ENCODE assay signal across 10 cellular contexts in genomic region chr11:68028802-68029475, GRCh38. TPM values are rescaled to one million over a fixed set of nuclear protein-coding genes. Genes with fewer than 3 reads are reported as not detected.
DNase-seq lines count a peak whose midpoint lies in the region; ATAC-seq and TF ChIP-seq lines count a peak whose summit lies in the region.
"Had no signal": no experiment of that assay in that cellular context is flagged by ENCODE, and none has a peak within 500 bp of the region (broad histone marks: within the 10 kb centered on the region; RNA-seq: fewer than 3 reads in every experiment).

No MANE protein-coding gene starts in this region.

- peaks cover 20% of the 10 kb centered on the region for H3K36me3 Mint-ChIP-seq in neural progenitor cell

- in situ Hi-C loops in brain microvascular endothelial cell (cut with HindIII; ENCODE audit: low pct_ligation_motif_present, low sequenced_read_pairs): no loop called here

- peak overlapping the region; percentile 97 for H3K4me3 Mint-ChIP-seq in neural progenitor cell

- H3K9me3 Mint-ChIP-seq in neural progenitor cell: peaks cover 6% of the 10 kb centered on the region

- ATAC-seq in GM19455 (IDR thresholded peaks at IDR 0.05; ENCODE audit: unreplicated experiment): no peak

- H3K36me3 ChIP-seq in MM.1S (replicated peaks; ENCODE audit: insufficient read depth, low read length): 0 out of 2 replicates have a peak, but pooled peaks cover 2% of the 10 kb centered on the region
- H3K36me3 ChIP-seq in brain microvascular endothelial cell (replicated peaks): peaks cover 9% of the 10 kb centered on the region
- no peaks in the 10 kb centered on the region for H3K36me3 ChIP-seq in neural progenitor cell

- no peaks in the 10 kb centered on the region for H3F3A ChIP-seq in MM.1S (ENCODE audit: insufficient read depth, low read length)
- H3F3A ChIP-seq in neural progenitor cell (ENCODE audit: low read depth): peaks cover 6% of the 10 kb centered on the region

- peaks cover 50% of the 10 kb centered on the region for H3K79me2 ChIP-seq in MM.1S (ENCODE audit: low read length)
- peaks cover 36% of the 10 kb centered on the region for H3K79me2 ChIP-seq in neural progenitor cell (ENCODE audit: low read depth)

- no peaks in the 10 kb centered on the region for H3K9me2 ChIP-seq in MM.1S (replicated peaks; ENCODE audit: insufficient read depth, low read length)

- H3K4me1 Mint-ChIP-seq in neural progenitor cell: peaks cover 24% of the 10 kb centered on the region

- TF ChIP-seq CTCF in MM.1S (IDR thresholded peaks at IDR 0.05; ENCODE audit: low read length): no peak
- no peak for TF ChIP-seq CTCF in brain microvascular endothelial cell (IDR thresholded peaks at IDR 0.05; ENCODE audit: low read depth, low read length, missing control alignments)
- TF ChIP-seq CTCF in neural progenitor cell (IDR thresholded peaks at IDR 0.05): no peak

- DNase-seq in ELR (ENCODE audit: low read depth) (peak; percentile 65), MM.1S (no peak), brain microvascular endothelial cell (no peak), neural progenitor cell (ENCODE audit: low spot score) (no peak), putamen (ENCODE audit: low spot score) (no peak), DMS53 treated with DMSO at 0.1 percent for 48 hours (lab: John Stamatoyannopoulos, UW; ENCODE audit: unreplicated experiment) (no peak), globus pallidus (ENCODE audit: low spot score) (no peak)
- DNase-seq: NCI-H1105 treated with DMSO at 0.1 percent for 48 hours had no signal

- peaks cover 11% of the 10 kb centered on the region for H3K4me1 ChIP-seq in MM.1S (ENCODE audit: low read length)
- H3K4me1 ChIP-seq in neural progenitor cell: peaks cover 12% of the 10 kb centered on the region

- H3K9me3 ChIP-seq in MM.1S (replicated peaks; ENCODE audit: insufficient read depth, low read length) (no peaks in the 10 kb centered on the region), neural progenitor cell (ENCODE audit: low read depth) (no peaks in the 10 kb centered on the region)
- H3K9me3 ChIP-seq: thoracic aorta had no signal

- H3K4me2 ChIP-seq in MM.1S (ENCODE audit: low read depth, low read length) (peak overlapping the region; percentile 87), neural progenitor cell (peak overlapping the region; percentile 63)

- peak overlapping the region; percentile 83; the same call in 1 of the 2 replicates for H3K4me3 ChIP-seq in MM.1S (ENCODE audit: low read length)
- H3K4me3 ChIP-seq in brain microvascular endothelial cell (ENCODE audit: low read depth, low read length): no peak overlapping the region
- H3K4me3 ChIP-seq in neural progenitor cell: peak overlapping the region; percentile 87

- H3K27ac Mint-ChIP-seq in neural progenitor cell: peak overlapping the region; percentile 97

- peaks cover 14% of the 10 kb centered on the region for H3K27me3 Mint-ChIP-seq in neural progenitor cell (ENCODE audit: insufficient read depth, low read depth)

- H3K9ac ChIP-seq in MM.1S (ENCODE audit: low read length): no peak overlapping the region; the same call in 1 of the 2 replicates
- H3K9ac ChIP-seq in neural progenitor cell: no peak overlapping the region

- no peak overlapping the region for H3K27ac ChIP-seq in MM.1S (ENCODE audit: low read length)
- peak overlapping the region; percentile 93 for H3K27ac ChIP-seq in brain microvascular endothelial cell
- no peak overlapping the region for H3K27ac ChIP-seq in neural progenitor cell
- H3K27ac ChIP-seq: thoracic aorta had no signal

- H2AFZ ChIP-seq in MM.1S (ENCODE audit: low read length): no peak overlapping the region
- H2AFZ ChIP-seq in neural progenitor cell (replicated peaks): no peak overlapping the region

- H4K20me1 ChIP-seq in MM.1S (ENCODE audit: insufficient read depth, low read length) (no peaks in the 10 kb centered on the region), neural progenitor cell (ENCODE audit: low read depth) (peaks cover 3% of the 10 kb centered on the region)

- H3K27me3 ChIP-seq in MM.1S (replicated peaks; ENCODE audit: insufficient read depth, low read length): no peaks in the 10 kb centered on the region
- H3K27me3 ChIP-seq in brain microvascular endothelial cell (replicated peaks): no peaks in the 10 kb centered on the region
- no peaks in the 10 kb centered on the region for H3K27me3 ChIP-seq in neural progenitor cell

RNA-seq across cellular contexts. Expression of gene NDUFS8, which starts 1.5 kb away (rescaled TPM):
- total RNA-seq in neural progenitor cell (ENCODE audit: low replicate concordance): 46.7 and 149 TPM in 2 replicates

RNA-seq across cellular contexts. Expression of gene TCIRG1, which starts 9.9 kb away (rescaled TPM):
- 10.7 and 19.4 TPM in 2 replicates for total RNA-seq in neural progenitor cell (ENCODE audit: low replicate concordance)

RNA-seq across cellular contexts. Expression of gene ALDH3B1, which starts 18.8 kb away (rescaled TPM):
- total RNA-seq in neural progenitor cell (ENCODE audit: low replicate concordance): 0.12 TPM in 1 of 2 replicates, not detected in the other

RNA-seq across cellular contexts. Expression of gene UNC93B1, which starts 25.0 kb away (rescaled TPM):
- total RNA-seq in neural progenitor cell (ENCODE audit: low replicate concordance): 8.8 and 11.1 TPM in 2 replicates
